Comparison of ENCODE assay signal across 8 cellular contexts in genomic region chr2:218396688-218397501, GRCh38. TPM values are rescaled to one million over a fixed set of nuclear protein-coding genes. Genes with fewer than 3 reads are reported as not detected.
DNase-seq lines count a peak whose midpoint lies in the region; ATAC-seq lines count a peak whose summit lies in the region.

No MANE protein-coding gene starts in this region.

- peak overlapping the region; percentile 92 to 98 for H3K4me3 Mint-ChIP-seq in effector memory CD8-positive, alpha-beta T cell

- DNase-seq in NCI-H1436 (lab: John Stamatoyannopoulos, UW) (peak; percentile 77), NCI-H1436 treated with DMSO at 0.1 percent for 48 hours (lab: John Stamatoyannopoulos, UW) (no peak), NCI-H526 treated with DMSO at 0.1 percent for 48 hours (lab: John Stamatoyannopoulos, UW) (peak; percentile 60), mesendoderm (peak; percentile 69)
- DNase-seq in activated CD8-positive, alpha-beta memory T cell treated with anti-CD3 and anti-CD28 coated beads for 1 hour (ENCODE audit: extremely low read depth in 1 of 2, low read depth in 1 of 2): peak; percentile 56 to 62
- peak; percentile 67 to 75 (median 72) for DNase-seq in effector memory CD8-positive, alpha-beta T cell
- peak; percentile 53 to 92 (median 78) for DNase-seq in stimulated activated naive CD4-positive, alpha-beta T cell (lab: John Stamatoyannopoulos, UW)

- H3K4me1 Mint-ChIP-seq in effector memory CD8-positive, alpha-beta T cell (ENCODE audit: low read depth in 2 of 2): peaks cover 50 to 53% of the 10 kb centered on the region in 2 donors

- H4K8ac ChIP-seq in mesendoderm (ENCODE audit: low read depth, low read length): no peak overlapping the region

- no peak overlapping the region for H3K4me3 ChIP-seq in mesendoderm (ENCODE audit: low read length)

- H3K9ac ChIP-seq in mesendoderm (ENCODE audit: low read length): peak overlapping the region; percentile 86

- no peaks in the 10 kb centered on the region for H3K27me3 Mint-ChIP-seq in effector memory CD8-positive, alpha-beta T cell

- peaks cover 5% of the 10 kb centered on the region for H3K79me1 ChIP-seq in mesendoderm (ENCODE audit: low read length)

- no peaks in the 10 kb centered on the region for H3K9me3 Mint-ChIP-seq in effector memory CD8-positive, alpha-beta T cell

- no peak overlapping the region for H4K5ac ChIP-seq in mesendoderm (ENCODE audit: low read length)

- no peaks in the 10 kb centered on the region for H3K27me3 ChIP-seq in mesendoderm (ENCODE audit: insufficient read depth, low read length, poor library complexity)

- H2BK120ac ChIP-seq in mesendoderm (ENCODE audit: low read depth, low read length): no peak overlapping the region

- peak overlapping the region; percentile 25 for H3K4ac ChIP-seq in mesendoderm (ENCODE audit: low read depth, low read length)

- WGBS in mesendoderm (ENCODE audit: extremely low coverage, insufficient coverage, low lambda C conversion rate): no CpG with 5 or more reads among the region's 28 CpGs

- peaks cover 5% of the 10 kb centered on the region for H3K79me2 ChIP-seq in mesendoderm (ENCODE audit: control insufficient read depth, insufficient read depth, low read length)

- H3K4me2 ChIP-seq in mesendoderm (ENCODE audit: low read length): peak overlapping the region; percentile 65

- no peak overlapping the region for H2BK15ac ChIP-seq in mesendoderm (replicated peaks; ENCODE audit: low read depth)

- no peak overlapping the region for H3K23ac ChIP-seq in mesendoderm (ENCODE audit: low read length)

- peak; percentile 21 for ATAC-seq in effector memory CD8-positive, alpha-beta T cell (replicated peaks)
- ATAC-seq in GM19397 (IDR thresholded peaks at IDR 0.05; ENCODE audit: unreplicated experiment): no peak

- H3K36me3 ChIP-seq in mesendoderm (ENCODE audit: control insufficient read depth, insufficient read depth, low read length): no peaks in the 10 kb centered on the region

- H3K56ac ChIP-seq in mesendoderm (ENCODE audit: low read length): peak overlapping the region; percentile 95

- peaks cover 9% of the 10 kb centered on the region for H3K4me1 ChIP-seq in mesendoderm (ENCODE audit: control insufficient read depth, low read depth, low read length)

- peak overlapping the region; percentile 11 for H3K27ac ChIP-seq in mesendoderm (ENCODE audit: low read depth, low read length)

- H2AK5ac ChIP-seq in mesendoderm (ENCODE audit: low read length): no peak overlapping the region

- peak overlapping the region; percentile 90 for H3K18ac ChIP-seq in mesendoderm (ENCODE audit: low read length)

- H3K36me3 Mint-ChIP-seq in effector memory CD8-positive, alpha-beta T cell (ENCODE audit: insufficient read depth): peaks cover 48% of the 10 kb centered on the region

- H3K27ac Mint-ChIP-seq in effector memory CD8-positive, alpha-beta T cell: peak overlapping the region; percentile 95 to 98

- H2BK5ac ChIP-seq in mesendoderm (ENCODE audit: low read length): peak overlapping the region; percentile 17

RNA-seq across cellular contexts. Expression of gene CTDSP1, which starts 2.8 kb away (rescaled TPM):
- polyA plus RNA-seq in mesendoderm (2013, experiment 1 of 2): 13.1 TPM
- polyA plus RNA-seq in mesendoderm (2013, experiment 2 of 2): 12.7 TPM

RNA-seq across cellular contexts. Expression of gene SLC11A1, which starts 14.8 kb away (rescaled TPM):
- polyA plus RNA-seq in mesendoderm (2013, experiment 1 of 2): 0.04 TPM
- 0.04 TPM for polyA plus RNA-seq in mesendoderm (2013, experiment 2 of 2)

RNA-seq across cellular contexts. Expression of gene VIL1, which starts 22.0 kb away (rescaled TPM):
- 6.1 TPM for polyA plus RNA-seq in mesendoderm (2013, experiment 1 of 2)
- 6.5 TPM for polyA plus RNA-seq in mesendoderm (2013, experiment 2 of 2)

RNA-seq across cellular contexts. Expression of gene CATIP, which starts 40.2 kb away (rescaled TPM):
- not detected for polyA plus RNA-seq in mesendoderm (2013, experiment 1 of 2)
- polyA plus RNA-seq in mesendoderm (2013, experiment 2 of 2): not detected
